Comparison of ENCODE assay signal across 1 cellular context in the genomic region with DNA sequence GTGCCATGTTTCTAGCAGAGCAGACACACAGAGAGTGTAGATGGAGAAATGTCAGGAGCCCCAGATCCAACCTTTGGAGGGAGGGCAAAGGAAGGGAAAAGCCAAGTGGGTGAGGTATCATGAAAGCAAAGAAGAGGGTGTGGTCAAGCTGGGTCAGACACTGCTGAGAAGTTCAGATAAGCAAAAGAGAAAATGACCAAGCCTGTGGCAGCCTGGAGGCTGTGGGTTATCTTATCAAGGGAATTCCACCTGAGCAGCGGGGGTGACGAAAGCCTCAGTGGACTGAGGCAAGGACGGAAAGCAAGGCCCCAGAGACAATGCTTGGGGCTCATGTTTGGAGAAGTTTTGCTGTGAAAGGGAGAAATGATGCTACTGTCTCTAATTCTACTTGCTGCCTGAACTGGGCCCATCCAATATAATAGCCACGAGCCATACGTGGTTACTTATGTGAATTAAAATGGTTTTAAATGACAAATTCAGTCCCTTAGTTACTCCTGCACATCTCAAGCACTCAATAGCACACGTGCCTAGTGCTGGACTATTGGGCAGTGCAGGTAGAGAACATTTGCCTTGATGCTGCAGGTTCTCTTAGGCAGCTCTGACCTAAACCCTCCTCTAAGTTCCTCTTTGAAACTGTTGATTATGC.
TF ChIP-seq lines count a peak whose summit lies in the region.

No MANE protein-coding gene starts in this region.

TF ChIP-seq in K562, 482 proteins besides CTCF, POLR2A, EP300 and RAD21 (continued from another document and continues in another):
- TF ChIP-seq, protein P1, sequence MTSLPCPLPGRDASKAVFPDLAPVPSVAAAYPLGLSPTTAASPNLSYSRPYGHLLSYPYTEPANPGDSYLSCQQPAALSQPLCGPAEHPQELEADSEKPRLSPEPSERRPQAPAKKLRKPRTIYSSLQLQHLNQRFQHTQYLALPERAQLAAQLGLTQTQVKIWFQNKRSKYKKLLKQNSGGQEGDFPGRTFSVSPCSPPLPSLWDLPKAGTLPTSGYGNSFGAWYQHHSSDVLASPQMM (CRISPR knock-in tag; IDR thresholded peaks at IDR 0.05) = no peak
- TF ChIP-seq CBFA2T2 (conservative IDR thresholded peaks at IDR 0.05) = peak; percentile 99
- TF ChIP-seq MIER1 (IDR thresholded peaks at IDR 0.05; ENCODE audit: low read depth) = peak; percentile 65; the same call in 1 of the 2 replicates
- TF ChIP-seq ZBTB1 (CRISPR knock-in tag; IDR thresholded peaks at IDR 0.05; ENCODE audit: borderline replicate concordance, low read depth) = no peak
- no peak for TF ChIP-seq PCBP2 (IDR thresholded peaks at IDR 0.05; ENCODE audit: low read depth, low read length, poor library complexity, severe bottlenecking)
- TF ChIP-seq SRF (CRISPR knock-in tag; IDR thresholded peaks at IDR 0.05) = no peak
- peak; percentile 99 for TF ChIP-seq MTA2 (IDR thresholded peaks at IDR 0.05; ENCODE audit: low read depth)
- no peak for TF ChIP-seq ASH1L (IDR thresholded peaks at IDR 0.05; ENCODE audit: borderline replicate concordance, low read depth, partially characterized antibody)
- no peak for TF ChIP-seq SREBF1 (IDR thresholded peaks at IDR 0.05; ENCODE audit: borderline replicate concordance, low read depth, low read length)
- TF ChIP-seq BACH1 (tag; IDR thresholded peaks at IDR 0.05) = no peak; the same call in 1 of the 2 replicates
- no peak for TF ChIP-seq ERF (CRISPR knock-in tag; IDR thresholded peaks at IDR 0.05)
- no peak for TF ChIP-seq COPS2 (conservative IDR thresholded peaks at IDR 0.05)
- TF ChIP-seq RERE (CRISPR knock-in tag; IDR thresholded peaks at IDR 0.05; ENCODE audit: borderline replicate concordance) = no peak
- 0 out of 2 replicates have a peak, but pooled peaks have one; percentile 21 for TF ChIP-seq XRCC5 (IDR thresholded peaks at IDR 0.05; ENCODE audit: low read depth, low read length)
- TF ChIP-seq NCOR1 (IDR thresholded peaks at IDR 0.05) = peak; percentile 100
- TF ChIP-seq ATF4 (CRISPR knock-in tag; IDR thresholded peaks at IDR 0.05) = peak; percentile 82
- peak; percentile 78 for TF ChIP-seq MAX (CRISPR knock-in tag; IDR thresholded peaks at IDR 0.05)
- TF ChIP-seq E2F3 (CRISPR knock-in tag; IDR thresholded peaks at IDR 0.05) = 0 out of 2 replicates have a peak, but pooled peaks have one; percentile 7
- TF ChIP-seq NR2C2 (CRISPR knock-in tag; IDR thresholded peaks at IDR 0.05) = 0 out of 2 replicates have a peak, but pooled peaks have one; percentile 24
- TF ChIP-seq NR2C2 (tag; IDR thresholded peaks at IDR 0.05) = peak; percentile 79
- peak; percentile 42 for TF ChIP-seq MAFG (tag; conservative IDR thresholded peaks at IDR 0.05)
- no peak for TF ChIP-seq NELFE (IDR thresholded peaks at IDR 0.05; ENCODE audit: insufficient read depth, insufficient read length)
- no peak for TF ChIP-seq RBM39 (optimal IDR thresholded peaks at IDR 0.05; ENCODE audit: low read depth, low read length)
- TF ChIP-seq TARDBP (IDR thresholded peaks at IDR 0.05) = peak; percentile 95
- TF ChIP-seq, protein P2, sequence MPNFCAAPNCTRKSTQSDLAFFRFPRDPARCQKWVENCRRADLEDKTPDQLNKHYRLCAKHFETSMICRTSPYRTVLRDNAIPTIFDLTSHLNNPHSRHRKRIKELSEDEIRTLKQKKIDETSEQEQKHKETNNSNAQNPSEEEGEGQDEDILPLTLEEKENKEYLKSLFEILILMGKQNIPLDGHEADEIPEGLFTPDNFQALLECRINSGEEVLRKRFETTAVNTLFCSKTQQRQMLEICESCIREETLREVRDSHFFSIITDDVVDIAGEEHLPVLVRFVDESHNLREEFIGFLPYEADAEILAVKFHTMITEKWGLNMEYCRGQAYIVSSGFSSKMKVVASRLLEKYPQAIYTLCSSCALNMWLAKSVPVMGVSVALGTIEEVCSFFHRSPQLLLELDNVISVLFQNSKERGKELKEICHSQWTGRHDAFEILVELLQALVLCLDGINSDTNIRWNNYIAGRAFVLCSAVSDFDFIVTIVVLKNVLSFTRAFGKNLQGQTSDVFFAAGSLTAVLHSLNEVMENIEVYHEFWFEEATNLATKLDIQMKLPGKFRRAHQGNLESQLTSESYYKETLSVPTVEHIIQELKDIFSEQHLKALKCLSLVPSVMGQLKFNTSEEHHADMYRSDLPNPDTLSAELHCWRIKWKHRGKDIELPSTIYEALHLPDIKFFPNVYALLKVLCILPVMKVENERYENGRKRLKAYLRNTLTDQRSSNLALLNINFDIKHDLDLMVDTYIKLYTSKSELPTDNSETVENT (CRISPR knock-in tag; IDR thresholded peaks at IDR 0.05) = no peak
- peak; percentile 97 for TF ChIP-seq STAT5A (IDR thresholded peaks at IDR 0.05; ENCODE audit: borderline replicate concordance, low read length)
- no peak for TF ChIP-seq TSC22D4 (tag; IDR thresholded peaks at IDR 0.05)
- TF ChIP-seq TGIF2 (CRISPR knock-in tag; IDR thresholded peaks at IDR 0.05) = no peak
- no peak for TF ChIP-seq BRD4 (IDR thresholded peaks at IDR 0.05)
- peak; percentile 98 for TF ChIP-seq LEF1 (IDR thresholded peaks at IDR 0.05)
- TF ChIP-seq, protein P3, sequence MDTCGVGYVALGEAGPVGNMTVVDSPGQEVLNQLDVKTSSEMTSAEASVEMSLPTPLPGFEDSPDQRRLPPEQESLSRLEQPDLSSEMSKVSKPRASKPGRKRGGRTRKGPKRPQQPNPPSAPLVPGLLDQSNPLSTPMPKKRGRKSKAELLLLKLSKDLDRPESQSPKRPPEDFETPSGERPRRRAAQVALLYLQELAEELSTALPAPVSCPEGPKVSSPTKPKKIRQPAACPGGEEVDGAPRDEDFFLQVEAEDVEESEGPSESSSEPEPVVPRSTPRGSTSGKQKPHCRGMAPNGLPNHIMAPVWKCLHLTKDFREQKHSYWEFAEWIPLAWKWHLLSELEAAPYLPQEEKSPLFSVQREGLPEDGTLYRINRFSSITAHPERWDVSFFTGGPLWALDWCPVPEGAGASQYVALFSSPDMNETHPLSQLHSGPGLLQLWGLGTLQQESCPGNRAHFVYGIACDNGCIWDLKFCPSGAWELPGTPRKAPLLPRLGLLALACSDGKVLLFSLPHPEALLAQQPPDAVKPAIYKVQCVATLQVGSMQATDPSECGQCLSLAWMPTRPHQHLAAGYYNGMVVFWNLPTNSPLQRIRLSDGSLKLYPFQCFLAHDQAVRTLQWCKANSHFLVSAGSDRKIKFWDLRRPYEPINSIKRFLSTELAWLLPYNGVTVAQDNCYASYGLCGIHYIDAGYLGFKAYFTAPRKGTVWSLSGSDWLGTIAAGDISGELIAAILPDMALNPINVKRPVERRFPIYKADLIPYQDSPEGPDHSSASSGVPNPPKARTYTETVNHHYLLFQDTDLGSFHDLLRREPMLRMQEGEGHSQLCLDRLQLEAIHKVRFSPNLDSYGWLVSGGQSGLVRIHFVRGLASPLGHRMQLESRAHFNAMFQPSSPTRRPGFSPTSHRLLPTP (IDR thresholded peaks at IDR 0.05; ENCODE audit: borderline replicate concordance, extremely low read depth, insufficient read length) = no peak
- TF ChIP-seq POU5F1 (IDR thresholded peaks at IDR 0.05; ENCODE audit: borderline replicate concordance, low read depth, low read length, partially characterized antibody) = no peak
- TF ChIP-seq NR3C1 (CRISPR knock-in tag; IDR thresholded peaks at IDR 0.05) = no peak
- TF ChIP-seq DACH1 (IDR thresholded peaks at IDR 0.05; ENCODE audit: partially characterized antibody) = no peak
- TF ChIP-seq NCOA1 (IDR thresholded peaks at IDR 0.05; ENCODE audit: low read depth) = peak; percentile 95
- no peak for TF ChIP-seq E2F1 (CRISPR knock-in tag; IDR thresholded peaks at IDR 0.05)
- peak; percentile 42 for TF ChIP-seq FOS (IDR thresholded peaks at IDR 0.05; ENCODE audit: extremely low read depth, insufficient read length)
- TF ChIP-seq, protein P4, sequence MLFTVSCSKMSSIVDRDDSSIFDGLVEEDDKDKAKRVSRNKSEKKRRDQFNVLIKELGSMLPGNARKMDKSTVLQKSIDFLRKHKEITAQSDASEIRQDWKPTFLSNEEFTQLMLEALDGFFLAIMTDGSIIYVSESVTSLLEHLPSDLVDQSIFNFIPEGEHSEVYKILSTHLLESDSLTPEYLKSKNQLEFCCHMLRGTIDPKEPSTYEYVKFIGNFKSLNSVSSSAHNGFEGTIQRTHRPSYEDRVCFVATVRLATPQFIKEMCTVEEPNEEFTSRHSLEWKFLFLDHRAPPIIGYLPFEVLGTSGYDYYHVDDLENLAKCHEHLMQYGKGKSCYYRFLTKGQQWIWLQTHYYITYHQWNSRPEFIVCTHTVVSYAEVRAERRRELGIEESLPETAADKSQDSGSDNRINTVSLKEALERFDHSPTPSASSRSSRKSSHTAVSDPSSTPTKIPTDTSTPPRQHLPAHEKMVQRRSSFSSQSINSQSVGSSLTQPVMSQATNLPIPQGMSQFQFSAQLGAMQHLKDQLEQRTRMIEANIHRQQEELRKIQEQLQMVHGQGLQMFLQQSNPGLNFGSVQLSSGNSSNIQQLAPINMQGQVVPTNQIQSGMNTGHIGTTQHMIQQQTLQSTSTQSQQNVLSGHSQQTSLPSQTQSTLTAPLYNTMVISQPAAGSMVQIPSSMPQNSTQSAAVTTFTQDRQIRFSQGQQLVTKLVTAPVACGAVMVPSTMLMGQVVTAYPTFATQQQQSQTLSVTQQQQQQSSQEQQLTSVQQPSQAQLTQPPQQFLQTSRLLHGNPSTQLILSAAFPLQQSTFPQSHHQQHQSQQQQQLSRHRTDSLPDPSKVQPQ (CRISPR knock-in tag; IDR thresholded peaks at IDR 0.05; ENCODE audit: borderline replicate concordance) = no peak
- TF ChIP-seq ARHGAP35 (IDR thresholded peaks at IDR 0.05; ENCODE audit: partially characterized antibody) = no peak
- TF ChIP-seq ELF4 (CRISPR knock-in tag; IDR thresholded peaks at IDR 0.05) = peak; percentile 96
- no peak; the same call in 1 of the 2 replicates for TF ChIP-seq HSF4 (CRISPR knock-in tag; IDR thresholded peaks at IDR 0.05; ENCODE audit: borderline replicate concordance)
- TF ChIP-seq, protein P5, sequence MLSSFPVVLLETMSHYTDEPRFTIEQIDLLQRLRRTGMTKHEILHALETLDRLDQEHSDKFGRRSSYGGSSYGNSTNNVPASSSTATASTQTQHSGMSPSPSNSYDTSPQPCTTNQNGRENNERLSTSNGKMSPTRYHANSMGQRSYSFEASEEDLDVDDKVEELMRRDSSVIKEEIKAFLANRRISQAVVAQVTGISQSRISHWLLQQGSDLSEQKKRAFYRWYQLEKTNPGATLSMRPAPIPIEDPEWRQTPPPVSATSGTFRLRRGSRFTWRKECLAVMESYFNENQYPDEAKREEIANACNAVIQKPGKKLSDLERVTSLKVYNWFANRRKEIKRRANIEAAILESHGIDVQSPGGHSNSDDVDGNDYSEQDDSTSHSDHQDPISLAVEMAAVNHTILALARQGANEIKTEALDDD (IDR thresholded peaks at IDR 0.05) = peak; percentile 75; the same call in 1 of the 2 replicates
- no peak for TF ChIP-seq ZNF764 (CRISPR knock-in tag; IDR thresholded peaks at IDR 0.05; ENCODE audit: low read depth)
- TF ChIP-seq PTRF (tag; IDR thresholded peaks at IDR 0.05) = no peak
- TF ChIP-seq EZH2 (IDR thresholded peaks at IDR 0.05; ENCODE audit: borderline replicate concordance, low read depth, low read length) = no peak; the same call in 1 of the 2 replicates
- TF ChIP-seq NFATC3 (IDR thresholded peaks at IDR 0.05) = peak; percentile 90
- no peak for TF ChIP-seq PHB (CRISPR knock-in tag; IDR thresholded peaks at IDR 0.05)
